12 cellular contexts compared by ENCODE assay signal in the genomic region with DNA sequence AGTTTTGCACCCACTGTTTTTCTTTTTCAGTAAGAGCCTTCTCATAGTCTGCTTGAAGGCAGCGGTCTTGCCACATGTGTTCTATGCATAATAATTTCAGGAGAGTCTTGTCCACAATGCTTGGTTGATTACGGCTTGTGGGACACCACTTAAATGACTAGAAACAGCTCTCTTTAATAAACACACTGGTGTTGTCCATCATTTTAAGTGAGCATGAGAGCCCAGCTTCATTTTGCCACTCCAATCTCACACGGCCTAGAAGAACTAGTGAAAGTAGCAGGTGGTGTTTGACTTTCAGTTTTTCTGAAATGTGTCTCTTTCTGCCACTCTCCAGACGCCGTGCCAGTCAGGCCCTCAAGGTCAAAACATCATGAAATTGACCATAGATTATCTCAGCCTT.
DNase-seq lines count a peak whose midpoint lies in the region; ATAC-seq and TF ChIP-seq lines count a peak whose summit lies in the region.
"Had no signal": no experiment of that assay in that cellular context is flagged by ENCODE, and none has a peak within 500 bp of the region (broad histone marks: within the 10 kb centered on the region; RNA-seq: fewer than 3 reads in every experiment).

No MANE protein-coding gene starts in this region.

- WGBS in esophagus squamous epithelium, 2 donors: 67 to 85% methylated on average over 5 of the region's 5 CpGs

- POLR2A ChIA-PET in activated CD4-positive, alpha-beta memory T cell treated with anti-CD3 and anti-CD28 coated beads for 36 hours (lab: Charles Lee): no interaction called here

- ATAC-seq in GM18520 (IDR thresholded peaks at IDR 0.05; ENCODE audit: unreplicated experiment) (peak; percentile 58), GM21717 (IDR thresholded peaks at IDR 0.05; ENCODE audit: unreplicated experiment) (peak; percentile 74), HG03354 (IDR thresholded peaks at IDR 0.05; ENCODE audit: poor library complexity, severe bottlenecking, unreplicated experiment) (peak; percentile 84), memory B cell (ENCODE audit: low read depth) (peak; percentile 54)

- no peaks in the 10 kb centered on the region for H3K27me3 Mint-ChIP-seq in memory B cell
- H3K27me3 Mint-ChIP-seq in activated CD4-positive, alpha-beta memory T cell treated with anti-CD3 and anti-CD28 coated beads for 36 hours: no peaks in the 10 kb centered on the region

- H3K4me1 Mint-ChIP-seq in memory B cell: peaks cover 41% of the 10 kb centered on the region
- H3K4me1 Mint-ChIP-seq in activated CD4-positive, alpha-beta memory T cell treated with anti-CD3 and anti-CD28 coated beads for 36 hours (ENCODE audit: low read depth): peaks cover 13% of the 10 kb centered on the region

- H3K27ac ChIP-seq in esophagus squamous epithelium: no peak overlapping the region
- H3K27ac ChIP-seq: parathyroid adenoma had no signal

- no peaks in the 10 kb centered on the region for H3K36me3 ChIP-seq in esophagus squamous epithelium

- TF ChIP-seq CTCF in esophagus squamous epithelium (IDR thresholded peaks at IDR 0.05): no peak

- peak overlapping the region; percentile 70 for H3K4me3 Mint-ChIP-seq in memory B cell
- H3K4me3 Mint-ChIP-seq in activated CD4-positive, alpha-beta memory T cell treated with anti-CD3 and anti-CD28 coated beads for 36 hours: no peak overlapping the region
- H3K4me3 Mint-ChIP-seq: activated naive CD4-positive, alpha-beta T cell treated with anti-CD3 and anti-CD28 coated beads for 36 hours had no signal

- H3K4me1 ChIP-seq in esophagus squamous epithelium: no peaks in the 10 kb centered on the region
- H3K4me1 ChIP-seq: parathyroid adenoma had no signal

- no peak for TF ChIP-seq POLR2A in esophagus squamous epithelium (IDR thresholded peaks at IDR 0.05)

- H3K9me3 ChIP-seq in esophagus squamous epithelium: no peaks in the 10 kb centered on the region

- no peaks in the 10 kb centered on the region for H3K27me3 ChIP-seq in esophagus squamous epithelium

- CTCF ChIA-PET in activated CD4-positive, alpha-beta memory T cell treated with anti-CD3 and anti-CD28 coated beads for 36 hours (lab: Charles Lee): interaction anchor here (0.9 kb wide), 1 partner anchor 12 kb away, joined by 4 read pairs; no protein-coding TSS in a partner anchor

- intact Hi-C loops in esophagus squamous epithelium (cut with DNase I): no loop called here
- intact Hi-C loops in activated CD4-positive, alpha-beta memory T cell treated with anti-CD3 and anti-CD28 coated beads for 36 hours (cut with micrococcal nuclease): no loop called here

- peaks cover 16% of the 10 kb centered on the region for H3K36me3 Mint-ChIP-seq in memory B cell
- H3K36me3 Mint-ChIP-seq in activated CD4-positive, alpha-beta memory T cell treated with anti-CD3 and anti-CD28 coated beads for 36 hours: peaks cover 16% of the 10 kb centered on the region

- DNase-seq in memory B cell (ENCODE audit: low spot score in 2 of 2): no peak
- no peak for DNase-seq in esophagus squamous epithelium (lab: John Stamatoyannopoulos, UW)
- DNase-seq in HT-29 (ENCODE audit: low spot score): no peak
- DNase-seq in activated CD4-positive, alpha-beta memory T cell treated with anti-CD3 and anti-CD28 coated beads for 36 hours: no peak
- DNase-seq in SKM-1 (lab: John Stamatoyannopoulos, UW; ENCODE audit: unreplicated experiment): no peak
- DNase-seq: activated naive CD4-positive, alpha-beta T cell treated with anti-CD3 and anti-CD28 coated beads for 36 hours; DMS53; effector CD8-positive, alpha-beta T cell had no signal

- no peaks in the 10 kb centered on the region for H3K9me3 Mint-ChIP-seq in memory B cell
- H3K9me3 Mint-ChIP-seq in activated CD4-positive, alpha-beta memory T cell treated with anti-CD3 and anti-CD28 coated beads for 36 hours: peaks cover 8% of the 10 kb centered on the region
- H3K9me3 Mint-ChIP-seq: activated naive CD4-positive, alpha-beta T cell treated with anti-CD3 and anti-CD28 coated beads for 36 hours had no signal

- H3K4me3 ChIP-seq in esophagus squamous epithelium: no peak overlapping the region

- H3K27ac Mint-ChIP-seq in memory B cell: peak overlapping the region; percentile 98
- H3K27ac Mint-ChIP-seq in activated CD4-positive, alpha-beta memory T cell treated with anti-CD3 and anti-CD28 coated beads for 36 hours: no peak overlapping the region
- H3K27ac Mint-ChIP-seq: activated naive CD4-positive, alpha-beta T cell treated with anti-CD3 and anti-CD28 coated beads for 36 hours had no signal
